1 cellular context compared by ENCODE assay signal in the genomic region with DNA sequence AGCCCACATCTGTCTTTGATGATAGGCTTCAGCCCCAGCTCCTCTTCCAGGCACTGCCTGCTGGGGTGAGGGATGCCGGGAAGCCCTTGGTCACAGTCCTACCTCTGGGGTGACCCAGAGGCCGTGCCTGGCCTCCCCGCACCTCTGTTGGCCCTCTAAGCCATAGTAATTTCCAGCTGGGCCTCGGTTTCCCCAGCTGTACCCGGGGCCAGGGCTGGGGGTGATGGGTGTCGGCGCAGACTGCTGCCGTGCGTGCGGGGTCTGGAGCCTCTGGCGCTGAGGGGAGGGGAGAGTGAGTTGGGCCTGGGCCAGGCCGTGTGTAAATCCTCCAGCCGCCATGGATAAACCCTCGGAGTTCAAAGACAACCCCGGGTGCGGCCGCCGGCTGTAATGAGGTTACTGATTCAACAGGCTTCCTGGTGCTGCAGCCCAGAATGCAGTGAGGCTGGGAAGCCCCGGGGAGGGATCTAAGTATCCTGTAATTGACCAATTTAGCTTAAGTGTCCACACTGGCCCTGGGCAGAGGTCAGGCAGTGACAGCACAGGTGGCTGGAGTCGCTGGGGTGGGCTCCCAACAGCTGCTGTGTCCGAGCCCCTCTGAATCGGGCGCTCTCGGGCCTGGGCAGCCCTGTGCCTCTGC.
TF ChIP-seq lines count a peak whose summit lies in the region.

No MANE protein-coding gene starts in this region.

TF ChIP-seq in HepG2, 621 proteins besides CTCF, POLR2A, EP300 and RAD21 (continued from another document and continues in another):
- TF ChIP-seq PRDM15 (CRISPR knock-in tag; IDR thresholded peaks at IDR 0.05) (no peak), KLF11 (CRISPR knock-in tag; IDR thresholded peaks at IDR 0.05) (peak; percentile 72; the same call in 1 of the 2 replicates), SMAD1 (CRISPR knock-in tag; IDR thresholded peaks at IDR 0.05; ENCODE audit: borderline replicate concordance, low read depth) (no peak), STAG1 (CRISPR knock-in tag; IDR thresholded peaks at IDR 0.05) (peak; percentile 17; the same call in 1 of the 2 replicates), FIP1L1 (IDR thresholded peaks at IDR 0.05; ENCODE audit: borderline replicate concordance, insufficient read depth, low read depth, low read length) (no peak), ZNF569 (CRISPR knock-in tag; IDR thresholded peaks at IDR 0.05; ENCODE audit: borderline replicate concordance) (no peak), CBX5 (CRISPR knock-in tag; IDR thresholded peaks at IDR 0.05; ENCODE audit: borderline replicate concordance) (0 out of 2 replicates have a peak, but pooled peaks have one; percentile 30), ISL2 (CRISPR knock-in tag; IDR thresholded peaks at IDR 0.05) (peak; percentile 37; the same call in 1 of the 2 replicates), TBX3 (IDR thresholded peaks at IDR 0.05; ENCODE audit: borderline replicate concordance) (peak; percentile 39; the same call in 1 of the 2 replicates), ETV5 (CRISPR knock-in tag; IDR thresholded peaks at IDR 0.05; ENCODE audit: borderline replicate concordance) (peak; percentile 57; the same call in 1 of the 2 replicates), CEBPG (CRISPR knock-in tag; IDR thresholded peaks at IDR 0.05) (peak; percentile 37), ZNF703 (CRISPR knock-in tag; IDR thresholded peaks at IDR 0.05; ENCODE audit: borderline replicate concordance) (no peak), TRIM24 (CRISPR knock-in tag; IDR thresholded peaks at IDR 0.05) (no peak), TFDP2 (CRISPR knock-in tag; IDR thresholded peaks at IDR 0.05) (0 out of 2 replicates have a peak, but pooled peaks have one; percentile 15), HNRNPK (IDR thresholded peaks at IDR 0.05; ENCODE audit: low read depth, low read length, poor library complexity, severe bottlenecking) (no peak), SAP130 (CRISPR knock-in tag; IDR thresholded peaks at IDR 0.05; ENCODE audit: low read depth) (peak; percentile 82), BRCA1 (CRISPR knock-in tag; IDR thresholded peaks at IDR 0.05) (no peak), JDP2 (CRISPR knock-in tag; IDR thresholded peaks at IDR 0.05; ENCODE audit: borderline replicate concordance) (no peak), ZNF430 (CRISPR knock-in tag; IDR thresholded peaks at IDR 0.05) (peak; percentile 100), ZNF644 (CRISPR knock-in tag; IDR thresholded peaks at IDR 0.05; ENCODE audit: low read depth) (no peak), RBAK (CRISPR knock-in tag; IDR thresholded peaks at IDR 0.05) (no peak), ZNF816 (CRISPR knock-in tag; IDR thresholded peaks at IDR 0.05; ENCODE audit: borderline replicate concordance) (no peak), ZGPAT (CRISPR knock-in tag; IDR thresholded peaks at IDR 0.05) (peak; percentile 63), ZNF44 (CRISPR knock-in tag; IDR thresholded peaks at IDR 0.05) (0 out of 2 replicates have a peak, but pooled peaks have one; percentile 74), SNAI1 (CRISPR knock-in tag; IDR thresholded peaks at IDR 0.05; ENCODE audit: borderline replicate concordance) (no peak), ZNF576 (CRISPR knock-in tag; IDR thresholded peaks at IDR 0.05) (no peak), HDAC1 (CRISPR knock-in tag; IDR thresholded peaks at IDR 0.05) (peak; percentile 68), ZNF460 (CRISPR knock-in tag; IDR thresholded peaks at IDR 0.05; ENCODE audit: borderline replicate concordance) (no peak), DPF2 (CRISPR knock-in tag; IDR thresholded peaks at IDR 0.05; ENCODE audit: borderline replicate concordance, low read depth) (no peak), RARA (CRISPR knock-in tag; IDR thresholded peaks at IDR 0.05) (peak; percentile 66), ZNF180 (CRISPR knock-in tag; IDR thresholded peaks at IDR 0.05; ENCODE audit: borderline replicate concordance, low read depth) (no peak), MTF2 (CRISPR knock-in tag; IDR thresholded peaks at IDR 0.05; ENCODE audit: borderline replicate concordance) (no peak), PTBP1 (IDR thresholded peaks at IDR 0.05; ENCODE audit: low read depth, low read length, poor library complexity, severe bottlenecking) (no peak), YEATS2 (CRISPR knock-in tag; IDR thresholded peaks at IDR 0.05; ENCODE audit: borderline replicate concordance) (peak; percentile 45; the same call in 1 of the 2 replicates)
- TF ChIP-seq, protein P1, sequence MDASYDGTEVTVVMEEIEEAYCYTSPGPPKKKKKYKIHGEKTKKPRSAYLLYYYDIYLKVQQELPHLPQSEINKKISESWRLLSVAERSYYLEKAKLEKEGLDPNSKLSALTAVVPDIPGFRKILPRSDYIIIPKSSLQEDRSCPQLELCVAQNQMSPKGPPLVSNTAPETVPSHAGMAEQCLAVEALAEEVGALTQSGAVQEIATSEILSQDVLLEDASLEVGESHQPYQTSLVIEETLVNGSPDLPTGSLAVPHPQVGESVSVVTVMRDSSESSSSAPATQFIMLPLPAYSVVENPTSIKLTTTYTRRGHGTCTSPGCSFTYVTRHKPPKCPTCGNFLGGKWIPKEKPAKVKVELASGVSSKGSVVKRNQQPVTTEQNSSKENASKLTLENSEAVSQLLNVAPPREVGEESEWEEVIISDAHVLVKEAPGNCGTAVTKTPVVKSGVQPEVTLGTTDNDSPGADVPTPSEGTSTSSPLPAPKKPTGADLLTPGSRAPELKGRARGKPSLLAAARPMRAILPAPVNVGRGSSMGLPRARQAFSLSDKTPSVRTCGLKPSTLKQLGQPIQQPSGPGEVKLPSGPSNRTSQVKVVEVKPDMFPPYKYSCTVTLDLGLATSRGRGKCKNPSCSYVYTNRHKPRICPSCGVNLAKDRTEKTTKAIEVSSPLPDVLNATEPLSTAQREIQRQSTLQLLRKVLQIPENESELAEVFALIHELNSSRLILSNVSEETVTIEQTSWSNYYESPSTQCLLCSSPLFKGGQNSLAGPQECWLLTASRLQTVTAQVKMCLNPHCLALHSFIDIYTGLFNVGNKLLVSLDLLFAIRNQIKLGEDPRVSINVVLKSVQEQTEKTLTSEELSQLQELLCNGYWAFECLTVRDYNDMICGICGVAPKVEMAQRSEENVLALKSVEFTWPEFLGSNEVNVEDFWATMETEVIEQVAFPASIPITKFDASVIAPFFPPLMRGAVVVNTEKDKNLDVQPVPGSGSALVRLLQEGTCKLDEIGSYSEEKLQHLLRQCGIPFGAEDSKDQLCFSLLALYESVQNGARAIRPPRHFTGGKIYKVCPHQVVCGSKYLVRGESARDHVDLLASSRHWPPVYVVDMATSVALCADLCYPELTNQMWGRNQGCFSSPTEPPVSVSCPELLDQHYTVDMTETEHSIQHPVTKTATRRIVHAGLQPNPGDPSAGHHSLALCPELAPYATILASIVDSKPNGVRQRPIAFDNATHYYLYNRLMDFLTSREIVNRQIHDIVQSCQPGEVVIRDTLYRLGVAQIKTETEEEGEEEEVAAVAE (CRISPR knock-in tag; IDR thresholded peaks at IDR 0.05; ENCODE audit: borderline replicate concordance), result no peak
- TF ChIP-seq, protein P2, sequence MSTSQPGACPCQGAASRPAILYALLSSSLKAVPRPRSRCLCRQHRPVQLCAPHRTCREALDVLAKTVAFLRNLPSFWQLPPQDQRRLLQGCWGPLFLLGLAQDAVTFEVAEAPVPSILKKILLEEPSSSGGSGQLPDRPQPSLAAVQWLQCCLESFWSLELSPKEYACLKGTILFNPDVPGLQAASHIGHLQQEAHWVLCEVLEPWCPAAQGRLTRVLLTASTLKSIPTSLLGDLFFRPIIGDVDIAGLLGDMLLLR (CRISPR knock-in tag; IDR thresholded peaks at IDR 0.05), result no peak
- TF ChIP-seq, protein P3, sequence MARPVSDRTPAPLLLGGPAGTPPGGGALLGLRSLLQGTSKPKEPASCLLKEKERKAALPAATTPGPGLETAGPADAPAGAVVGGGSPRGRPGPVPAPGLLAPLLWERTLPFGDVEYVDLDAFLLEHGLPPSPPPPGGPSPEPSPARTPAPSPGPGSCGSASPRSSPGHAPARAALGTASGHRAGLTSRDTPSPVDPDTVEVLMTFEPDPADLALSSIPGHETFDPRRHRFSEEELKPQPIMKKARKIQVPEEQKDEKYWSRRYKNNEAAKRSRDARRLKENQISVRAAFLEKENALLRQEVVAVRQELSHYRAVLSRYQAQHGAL (CRISPR knock-in tag; IDR thresholded peaks at IDR 0.05; ENCODE audit: not compliant biosample characterization), result no peak
- TF ChIP-seq, protein P4, sequence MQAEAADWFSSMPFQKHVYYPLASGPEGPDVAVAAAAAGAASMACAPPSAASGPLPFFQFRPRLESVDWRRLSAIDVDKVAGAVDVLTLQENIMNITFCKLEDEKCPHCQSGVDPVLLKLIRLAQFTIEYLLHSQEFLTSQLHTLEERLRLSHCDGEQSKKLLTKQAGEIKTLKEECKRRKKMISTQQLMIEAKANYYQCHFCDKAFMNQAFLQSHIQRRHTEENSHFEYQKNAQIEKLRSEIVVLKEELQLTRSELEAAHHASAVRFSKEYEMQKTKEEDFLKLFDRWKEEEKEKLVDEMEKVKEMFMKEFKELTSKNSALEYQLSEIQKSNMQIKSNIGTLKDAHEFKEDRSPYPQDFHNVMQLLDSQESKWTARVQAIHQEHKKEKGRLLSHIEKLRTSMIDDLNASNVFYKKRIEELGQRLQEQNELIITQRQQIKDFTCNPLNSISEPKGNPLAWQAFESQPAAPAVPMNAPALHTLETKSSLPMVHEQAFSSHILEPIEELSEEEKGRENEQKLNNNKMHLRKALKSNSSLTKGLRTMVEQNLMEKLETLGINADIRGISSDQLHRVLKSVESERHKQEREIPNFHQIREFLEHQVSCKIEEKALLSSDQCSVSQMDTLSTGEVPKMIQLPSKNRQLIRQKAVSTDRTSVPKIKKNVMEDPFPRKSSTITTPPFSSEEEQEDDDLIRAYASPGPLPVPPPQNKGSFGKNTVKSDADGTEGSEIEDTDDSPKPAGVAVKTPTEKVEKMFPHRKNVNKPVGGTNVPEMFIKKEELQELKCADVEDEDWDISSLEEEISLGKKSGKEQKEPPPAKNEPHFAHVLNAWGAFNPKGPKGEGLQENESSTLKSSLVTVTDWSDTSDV (CRISPR knock-in tag; IDR thresholded peaks at IDR 0.05), result no peak
- TF ChIP-seq, protein P5, sequence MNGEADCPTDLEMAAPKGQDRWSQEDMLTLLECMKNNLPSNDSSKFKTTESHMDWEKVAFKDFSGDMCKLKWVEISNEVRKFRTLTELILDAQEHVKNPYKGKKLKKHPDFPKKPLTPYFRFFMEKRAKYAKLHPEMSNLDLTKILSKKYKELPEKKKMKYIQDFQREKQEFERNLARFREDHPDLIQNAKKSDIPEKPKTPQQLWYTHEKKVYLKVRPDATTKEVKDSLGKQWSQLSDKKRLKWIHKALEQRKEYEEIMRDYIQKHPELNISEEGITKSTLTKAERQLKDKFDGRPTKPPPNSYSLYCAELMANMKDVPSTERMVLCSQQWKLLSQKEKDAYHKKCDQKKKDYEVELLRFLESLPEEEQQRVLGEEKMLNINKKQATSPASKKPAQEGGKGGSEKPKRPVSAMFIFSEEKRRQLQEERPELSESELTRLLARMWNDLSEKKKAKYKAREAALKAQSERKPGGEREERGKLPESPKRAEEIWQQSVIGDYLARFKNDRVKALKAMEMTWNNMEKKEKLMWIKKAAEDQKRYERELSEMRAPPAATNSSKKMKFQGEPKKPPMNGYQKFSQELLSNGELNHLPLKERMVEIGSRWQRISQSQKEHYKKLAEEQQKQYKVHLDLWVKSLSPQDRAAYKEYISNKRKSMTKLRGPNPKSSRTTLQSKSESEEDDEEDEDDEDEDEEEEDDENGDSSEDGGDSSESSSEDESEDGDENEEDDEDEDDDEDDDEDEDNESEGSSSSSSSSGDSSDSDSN (CRISPR knock-in tag; IDR thresholded peaks at IDR 0.05), result peak; percentile 50
